ENCODE assay signal across 25 cellular contexts in genomic region chr5:130981663-130982062, GRCh38.
"Had no signal": no experiment of that assay in that cellular context is flagged by ENCODE, and none has a peak within 500 bp of the region (broad histone marks: within the 10 kb centered on the region; RNA-seq: fewer than 3 reads in every experiment).

No MANE protein-coding gene starts in this region.

- H3K27ac ChIP-seq: neural progenitor cell, ovary, parathyroid adenoma, psoas muscle, right lobe of liver, sigmoid colon, stomach, thoracic aorta, thyroid gland, tibial nerve, upper lobe of right lung, uterus had no signal

- H3K4me2 ChIP-seq: neural progenitor cell had no signal

- H3K79me2 ChIP-seq: parathyroid adenoma had no signal

- H2AFZ ChIP-seq: neural progenitor cell, parathyroid adenoma had no signal

- DNase-seq: naive thymus-derived CD4-positive, alpha-beta T cell; natural killer cell; occipital lobe; ovary; posterior cingulate gyrus; psoas muscle; right cardiac atrium; right lobe of liver; sigmoid colon; small intestine; stimulated activated CD4-positive, alpha-beta T cell treated with anti-CD3 and anti-CD28 coated beads, Interleukin-15, amount 100 ng/mL, for 24 hours; stimulated activated CD4-positive, alpha-beta T cell treated with anti-CD3 and anti-CD28 coated beads, Interleukin-2, amount 100 ng/mL, for 24 hours; stimulated activated CD4-positive, alpha-beta T cell treated with anti-CD3 and anti-CD28 coated beads, Interleukin-4, amount 100 ng/mL, for 1 hour; stimulated activated CD4-positive, alpha-beta T cell treated with anti-CD3 and anti-CD28 coated beads, Interleukin-4, amount 100 ng/mL, for 4 hours; stimulated activated naive B cell treated with anti-CD40 and anti-IgM and Interleukin-4, amounts not matched to agents 10 μg/mL and 1 μg/mL and 100 μg/mL, for 72 hours; stimulated activated naive CD4-positive, alpha-beta T cell treated with Interleukin-2 at 50 U/mL for 16 hours; stomach; thyroid gland; upper lobe of right lung; uterus had no signal

- H3K27me3 ChIP-seq: neural progenitor cell, ovary, right lobe of liver, sigmoid colon, stomach, thyroid gland, tibial nerve, upper lobe of right lung, uterus had no signal

- H3K9me3 ChIP-seq: ovary, psoas muscle, right lobe of liver, sigmoid colon, stomach, thoracic aorta, thyroid gland, tibial nerve, upper lobe of right lung, uterus had no signal

- H3K4me1 ChIP-seq: neural progenitor cell, parathyroid adenoma, psoas muscle, right lobe of liver, thyroid gland, tibial nerve, upper lobe of right lung, uterus had no signal

- FAIRE-seq: small intestine had no signal

- H3K36me3 ChIP-seq: neural progenitor cell, ovary, right lobe of liver, sigmoid colon, stomach, thoracic aorta, thyroid gland, tibial nerve, upper lobe of right lung, uterus had no signal

- ATAC-seq: naive thymus-derived CD4-positive, alpha-beta T cell; natural killer cell; psoas muscle; right cardiac atrium; stimulated activated effector memory CD8-positive, alpha-beta T cell treated with anti-CD3 and anti-CD28 coated beads, Interleukin-12 subunit alpha, Interleukin-12 subunit beta, amount 100 ng/mL, for 72 hours; stimulated activated naive B cell treated with anti-CD40 and anti-IgM and Interleukin-4, amounts not matched to agents 10 μg/mL and 1 μg/mL and 100 μg/mL, for 72 hours; upper lobe of right lung had no signal

- H3K9ac ChIP-seq: neural progenitor cell, parathyroid adenoma had no signal

- H3K4me3 ChIP-seq: neural progenitor cell, ovary, psoas muscle, right lobe of liver, sigmoid colon, stomach, thoracic aorta, thyroid gland, tibial nerve, upper lobe of right lung, uterus had no signal
